Comparison of ENCODE assay signal across 20 cellular contexts in genomic region chr4:53005808-53006207, GRCh38.
DNase-seq lines count a peak whose midpoint lies in the region; ATAC-seq, FAIRE-seq and TF ChIP-seq lines count a peak whose summit lies in the region.
"Had no signal": no experiment of that assay in that cellular context is flagged by ENCODE, and none has a peak within 500 bp of the region (broad histone marks: within the 10 kb centered on the region; RNA-seq: fewer than 3 reads in every experiment).

No MANE protein-coding gene starts in this region.

- H3K27ac ChIP-seq in heart right ventricle = peak overlapping the region in 1 of 10 donors; percentile 65
- H3K27ac ChIP-seq in kidney (ENCODE audit: low read depth in 2 of 2, low read length in 2 of 2) = peak overlapping the region; percentile 73 to 75
- no peak overlapping the region for H3K27ac ChIP-seq in gastroesophageal sphincter

- peak in 5 of 8 donors; percentile 14 to 56 (median 45) for ATAC-seq in heart right ventricle
- ATAC-seq in Right ventricle myocardium inferior = no peak
- peak; percentile 31 for ATAC-seq in mucosa of descending colon
- ATAC-seq in GM21526 (IDR thresholded peaks at IDR 0.05; ENCODE audit: low FRiP score, unreplicated experiment) = no peak
- no peak for ATAC-seq in gastroesophageal sphincter
- ATAC-seq: HCT116 had no signal

- TF ChIP-seq CTCF in heart right ventricle (IDR thresholded peaks at IDR 0.05) = no peak
- TF ChIP-seq CTCF in kidney (IDR thresholded peaks at IDR 0.05; ENCODE audit: borderline replicate concordance, extremely low read depth, insufficient read depth) = no peak
- TF ChIP-seq CTCF in mucosa of descending colon (IDR thresholded peaks at IDR 0.05) = no peak
- TF ChIP-seq CTCF in gastroesophageal sphincter (IDR thresholded peaks at IDR 0.05) = no peak

- H3K9ac ChIP-seq in kidney (ENCODE audit: low read length in 2 of 2) = no peak overlapping the region

- no peak for TF ChIP-seq EP300 in gastroesophageal sphincter (IDR thresholded peaks at IDR 0.05)

- no peak for TF ChIP-seq POLR2A in gastroesophageal sphincter (IDR thresholded peaks at IDR 0.05)

- no peaks in the 10 kb centered on the region for H3K9me3 ChIP-seq in heart right ventricle
- H3K9me3 ChIP-seq in kidney (ENCODE audit: control insufficient read depth in 1 of 2, low read length in 2 of 2) = no peaks in the 10 kb centered on the region
- no peaks in the 10 kb centered on the region for H3K9me3 ChIP-seq in mucosa of descending colon
- no peaks in the 10 kb centered on the region for H3K9me3 ChIP-seq in gastroesophageal sphincter
- H3K9me3 ChIP-seq: BE2C had no signal

- intact Hi-C loops in heart right ventricle (cut with DNase I) = no loop called here
- intact Hi-C loops in Right ventricle myocardium inferior (cut with DNase I) = loop anchor here (10.0 kb wide), 1 partner anchor 919 kb away; no protein-coding TSS in a partner anchor
- intact Hi-C loops in kidney (cut with DNase I) = no loop called here
- intact Hi-C loops in mucosa of descending colon (cut with DNase I, micrococcal nuclease) = no loop called here

- WGBS in heart right ventricle, 2 donors = 78 to 85% methylated on average over 3 of the region's 3 CpGs
- 67 to 68% methylated on average over 1 to 3 of the region's 3 CpGs for WGBS in gastroesophageal sphincter (ENCODE audit: low coverage in 1 of 2), 2 donors

- H3K36me3 ChIP-seq in heart right ventricle (no peaks in the 10 kb centered on the region), kidney (ENCODE audit: control insufficient read depth in 1 of 2, insufficient read depth in 2 of 2, low read length in 2 of 2) (no peaks in the 10 kb centered on the region), mucosa of descending colon (ENCODE audit: low read depth) (no peaks in the 10 kb centered on the region), gastroesophageal sphincter (no peaks in the 10 kb centered on the region)
- H3K36me3 ChIP-seq: BE2C had no signal

- FAIRE-seq in kidney (lab: Jason Lieb, UNC) = no peak

- H3K27me3 ChIP-seq in heart right ventricle = no peaks in the 10 kb centered on the region
- H3K27me3 ChIP-seq in gastroesophageal sphincter = no peaks in the 10 kb centered on the region
- H3K27me3 ChIP-seq: BE2C had no signal

- no peak overlapping the region for H3K4me3 ChIP-seq in heart right ventricle
- H3K4me3 ChIP-seq in kidney (ENCODE audit: low read length in 2 of 2) = no peak overlapping the region
- H3K4me3 ChIP-seq in mucosa of descending colon = no peak overlapping the region
- no peak overlapping the region for H3K4me3 ChIP-seq in gastroesophageal sphincter

- DNase-seq in heart right ventricle (no peak), Right ventricle myocardium inferior (ENCODE audit: missing footprints) (no peak), kidney (no peak), mucosa of descending colon (no peak)
- DNase-seq in activated naive CD4-positive, alpha-beta T cell treated with anti-CD3 and anti-CD28 coated beads, Interleukin-2, amount 50 U/mL, for 16 hours = no peak
- no peak for DNase-seq in NK-92 treated with Interleukin-12 subunit alpha and Interleukin-12 subunit beta, amount 100 ng/mL, for 24 hours (lab: John Stamatoyannopoulos, UW)
- DNase-seq: 8988T; BE2C; CD4-positive, CD25-positive, alpha-beta regulatory T cell; COR-L47; DMS 273 treated with DMSO at 0.1 percent for 48 hours; DND-41; GOT3; NCI-H1105 treated with DMSO at 0.1 percent for 48 hours; NCI-H1694; NCI-H2081 treated with DMSO at 0.1 percent for 48 hours; NCI-H774 had no signal

- H3K4me1 ChIP-seq in heart right ventricle = peaks cover 0 to 40% (median 21%) of the 10 kb centered on the region in 9 donors
- peaks cover 9 to 15% of the 10 kb centered on the region in 2 donors for H3K4me1 ChIP-seq in kidney (ENCODE audit: control insufficient read depth in 1 of 2, insufficient read depth in 1 of 2, low read depth in 1 of 2, low read length in 2 of 2)
- H3K4me1 ChIP-seq in mucosa of descending colon (ENCODE audit: low read depth) = no peaks in the 10 kb centered on the region
- peaks cover 0 to 19% (median 3%) of the 10 kb centered on the region in 3 donors for H3K4me1 ChIP-seq in gastroesophageal sphincter
- H3K4me1 ChIP-seq: BE2C had no signal

Comparison
In these comparisons a context has a peak if more than half of its experiments do, and no peak if none do; other contexts are left out.
1. ATAC-seq: peak in heart right ventricle (5 of 8) and mucosa of descending colon (single experiment); none in Right ventricle myocardium inferior (single experiment), GM21526 (single experiment) and gastroesophageal sphincter (single experiment).
2. H3K27ac ChIP-seq: peak in kidney (2 of 2); none in gastroesophageal sphincter (0 of 4).